ENCODE assay signal across 17 cellular contexts in the genomic region with DNA sequence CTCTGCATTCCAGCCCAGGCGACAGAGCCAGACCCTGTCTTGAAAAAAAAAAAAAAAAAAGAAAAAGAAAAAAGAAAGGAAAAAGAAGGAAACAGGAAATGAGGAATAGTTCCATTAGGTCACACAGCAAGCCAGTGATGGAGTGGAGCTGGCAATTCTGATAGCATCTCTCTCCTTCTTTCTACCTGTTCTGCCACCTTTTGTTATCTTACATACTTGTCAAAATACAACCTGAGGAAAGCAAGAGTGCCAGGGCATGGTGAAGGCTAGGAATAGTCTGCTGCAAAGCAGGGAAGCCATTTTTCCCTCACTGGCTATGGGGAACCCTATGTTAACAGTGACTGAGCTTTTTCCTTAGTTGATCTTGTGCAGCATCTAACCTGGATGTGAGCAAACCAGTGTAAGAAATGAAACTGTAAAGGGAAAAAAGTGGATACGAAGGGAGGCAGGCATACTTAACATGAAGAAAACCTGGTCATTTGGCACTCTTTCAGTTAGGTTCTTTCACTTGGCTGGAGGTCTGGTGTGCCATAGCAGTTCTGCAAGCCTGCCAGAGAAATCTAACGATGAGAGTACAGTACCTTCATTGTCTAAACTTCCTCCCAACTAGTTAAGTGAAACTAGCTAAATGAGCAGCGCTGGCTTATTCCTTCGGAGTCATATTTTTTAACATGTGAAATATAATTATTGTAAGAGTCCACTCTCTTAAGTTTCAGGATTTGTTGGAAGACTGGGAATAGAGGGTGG. TPM values are rescaled to one million over a fixed set of nuclear protein-coding genes. Genes with fewer than 3 reads are reported as not detected.
DNase-seq lines count a peak whose midpoint lies in the region; ATAC-seq and TF ChIP-seq lines count a peak whose summit lies in the region.
"Had no signal": no experiment of that assay in that cellular context is flagged by ENCODE, and none has a peak within 500 bp of the region (broad histone marks: within the 10 kb centered on the region; RNA-seq: fewer than 3 reads in every experiment).

No MANE protein-coding gene starts in this region.

- peak in 1 of 3 donors; percentile 1 for TF ChIP-seq POLR2A in body of pancreas (IDR thresholded peaks at IDR 0.05)

- intact Hi-C loops in MCF 10A (cut with micrococcal nuclease), result no loop called here
- intact Hi-C loops in body of pancreas (cut with DNase I), result no loop called here

- H3K36me3 Mint-ChIP-seq in MCF 10A (ENCODE audit: insufficient read depth, unreplicated experiment), result peaks cover 26% of the 10 kb centered on the region
- peaks cover 0 to 35% (median 10%) of the 10 kb centered on the region in 3 donors for H3K36me3 Mint-ChIP-seq in naive thymus-derived CD8-positive, alpha-beta T cell

- POLR2A ChIA-PET in MCF 10A (lab: Yijun Ruan, JAX), result interaction anchor here (1.1 to 1.7 kb wide), 3 partner anchors 10 to 16 kb away, joined by 4 to 5 read pairs (median 5); no protein-coding TSS in a partner anchor
- POLR2A ChIA-PET in naive thymus-derived CD8-positive, alpha-beta T cell (lab: Charles Lee), result interaction anchor here (0.7 to 1.2 kb wide), 4 partner anchors 11 to 54 kb away, joined by 3 to 7 read pairs (median 4); no protein-coding TSS in a partner anchor

- H3K4me1 Mint-ChIP-seq in MCF 10A (ENCODE audit: insufficient read depth, unreplicated experiment), result peaks cover 14% of the 10 kb centered on the region
- peaks cover 6 to 31% (median 16%) of the 10 kb centered on the region in 4 donors for H3K4me1 Mint-ChIP-seq in naive thymus-derived CD8-positive, alpha-beta T cell

- peak; percentile 61 to 76 for DNase-seq in T47D (ENCODE audit: low read depth in 1 of 2, low spot score in 1 of 2)
- DNase-seq in MCF 10A (ENCODE audit: unreplicated experiment), result no peak
- DNase-seq in body of pancreas, result peak in 1 of 4 donors; percentile 42
- DNase-seq in naive thymus-derived CD8-positive, alpha-beta T cell, result no peak
- no peak for DNase-seq in NCI-H345 (lab: John Stamatoyannopoulos, UW)
- no peak for DNase-seq in SW480 (ENCODE audit: low spot score)
- no peak for DNase-seq in amygdala (lab: John Stamatoyannopoulos, UW)
- DNase-seq: Calu3; CD4-positive, alpha-beta T cell; NCI-H1105 treated with DMSO at 0.1 percent for 48 hours; NCI-H1694; NCI-H510A treated with DMSO at 0.1 percent for 48 hours; NCI-H82 had no signal

- peak overlapping the region; percentile 22 to 82 (median 74) for H3K27ac ChIP-seq in body of pancreas

- TF ChIP-seq CTCF in MCF 10A (IDR thresholded peaks at IDR 0.05; ENCODE audit: unreplicated experiment) (no peak), body of pancreas (IDR thresholded peaks at IDR 0.05) (no peak)

- H3K36me3 ChIP-seq in body of pancreas (replicated peaks in 1 of 2; ENCODE audit: insufficient read depth in 1 of 2, low read depth in 2 of 2), result no peaks in the 10 kb centered on the region

- H3K27me3 ChIP-seq in body of pancreas, result peaks cover 0 to 3% of the 10 kb centered on the region in 2 donors

- H3K4me3 Mint-ChIP-seq in MCF 10A (ENCODE audit: unreplicated experiment), result no peak overlapping the region
- no peak overlapping the region for H3K4me3 Mint-ChIP-seq in naive thymus-derived CD8-positive, alpha-beta T cell
- H3K4me3 Mint-ChIP-seq: CD4-positive, alpha-beta T cell had no signal

- CTCF ChIA-PET in MCF 10A (lab: Yijun Ruan, JAX), result interaction anchor here (0.6 to 1.5 kb wide), 9 partner anchors 10 to 811 kb away, joined by 3 to 4 read pairs (median 3); no protein-coding TSS in a partner anchor

- WGBS in body of pancreas, 2 donors, result 34 to 46% methylated on average over 5 of the region's 5 CpGs

- no peaks in the 10 kb centered on the region for H3K9me3 ChIP-seq in body of pancreas

- H3K27me3 Mint-ChIP-seq in MCF 10A (ENCODE audit: insufficient read depth, unreplicated experiment), result no peaks in the 10 kb centered on the region
- H3K27me3 Mint-ChIP-seq in naive thymus-derived CD8-positive, alpha-beta T cell, result no peaks in the 10 kb centered on the region
- H3K27me3 Mint-ChIP-seq: CD4-positive, alpha-beta T cell had no signal

- H3K4me1 ChIP-seq in body of pancreas, result no peaks in the 10 kb centered on the region

- in situ Hi-C loops in T47D (cut with HindIII; ENCODE audit: low pct_unique_long_range_greater_than_20kb, low sequenced_read_pairs), result no loop called here

- BruUV-seq in MCF 10A (replicated peaks; lab: Mats Ljungman, UMichigan), result no TSS peak

- H3K27ac Mint-ChIP-seq in MCF 10A (ENCODE audit: low read depth, unreplicated experiment), result no peak overlapping the region
- peak overlapping the region in 6 of 10 donors; percentile 1 to 74 (median 41) for H3K27ac Mint-ChIP-seq in naive thymus-derived CD8-positive, alpha-beta T cell
- H3K27ac Mint-ChIP-seq: CD4-positive, alpha-beta T cell had no signal

- peaks cover 6% of the 10 kb centered on the region for H3K9me3 Mint-ChIP-seq in MCF 10A (ENCODE audit: unreplicated experiment)
- no peaks in the 10 kb centered on the region for H3K9me3 Mint-ChIP-seq in naive thymus-derived CD8-positive, alpha-beta T cell
- H3K9me3 Mint-ChIP-seq: CD4-positive, alpha-beta T cell had no signal

- ATAC-seq in body of pancreas (peak; percentile 89), HG03159 (IDR thresholded peaks at IDR 0.05; ENCODE audit: unreplicated experiment) (no peak)
- ATAC-seq in naive thymus-derived CD8-positive, alpha-beta T cell, result no peak
- ATAC-seq: GM12878 had no signal

- H3K4me3 ChIP-seq in body of pancreas, result no peak overlapping the region
- H3K4me3 ChIP-seq: GM12878 had no signal

RNA-seq across cellular contexts. Expression of gene THEM5, which starts 17.9 kb away (rescaled TPM):
- total RNA-seq in MCF 10A (2022) (not detected in 2 replicates), body of pancreas (not detected)
- total RNA-seq in naive thymus-derived CD8-positive, alpha-beta T cell, result not detected
- not detected for polyA plus RNA-seq in naive thymus-derived CD8-positive, alpha-beta T cell
- total RNA-seq: Calu3; CD4-positive, alpha-beta T cell; GM12878; H1 had no signal
- polyA plus RNA-seq: BJ, H1 had no signal

RNA-seq across cellular contexts. Expression of gene C2CD4D, which starts 31.8 kb away (rescaled TPM):
- not detected in 2 replicates for total RNA-seq in MCF 10A (2022)
- 1 to 10 TPM in 1 of 2 donors, under 1 TPM in 1; 0.26 to 2.6 TPM for total RNA-seq in body of pancreas
- total RNA-seq in naive thymus-derived CD8-positive, alpha-beta T cell, result under 1 TPM in 1 of 2 experiments, not detected in 1; 0.21 TPM
- under 1 TPM; 0.19 to 0.65 (median 0.26) TPM for polyA plus RNA-seq in naive thymus-derived CD8-positive, alpha-beta T cell
- polyA plus RNA-seq: BJ had no signal

RNA-seq across cellular contexts. Expression of gene THEM4, which starts 37.9 kb away (rescaled TPM):
- total RNA-seq in MCF 10A (2022) (27.5 and 29.1 TPM in 2 replicates), body of pancreas (10 to 100 TPM; 11.9 to 30.3 TPM)
- total RNA-seq in naive thymus-derived CD8-positive, alpha-beta T cell, result 100 to 1,000 TPM; 154 to 166 TPM
- 100 to 1,000 TPM in 2 of 3 donors, 10 to 100 TPM in 1; 82.2 to 116 (median 103) TPM for polyA plus RNA-seq in naive thymus-derived CD8-positive, alpha-beta T cell

RNA-seq across cellular contexts. Expression of gene RORC, which starts 39.9 kb away (rescaled TPM):
- total RNA-seq in MCF 10A (2022), result 0.40 and 0.81 TPM in 2 replicates
- total RNA-seq in body of pancreas, result 10 to 100 TPM; 32.3 to 51.4 TPM
- total RNA-seq in naive thymus-derived CD8-positive, alpha-beta T cell, result not detected
- polyA plus RNA-seq in naive thymus-derived CD8-positive, alpha-beta T cell, result under 1 TPM in 1 of 3 donors, not detected in 2; 0.06 TPM
- total RNA-seq: GM12878 had no signal
- polyA plus RNA-seq: BJ, GM12878 had no signal

Comparison
In these comparisons a context has a peak if more than half of its experiments do, and no peak if none do; other contexts are left out.
1. DNase-seq: peak in T47D (2 of 2); none in MCF 10A (single experiment), naive thymus-derived CD8-positive, alpha-beta T cell (0 of 10), NCI-H345 (single experiment), SW480 (single experiment) and amygdala (0 of 56).